Comparison of ENCODE assay signal across 15 cellular contexts in the genomic region with DNA sequence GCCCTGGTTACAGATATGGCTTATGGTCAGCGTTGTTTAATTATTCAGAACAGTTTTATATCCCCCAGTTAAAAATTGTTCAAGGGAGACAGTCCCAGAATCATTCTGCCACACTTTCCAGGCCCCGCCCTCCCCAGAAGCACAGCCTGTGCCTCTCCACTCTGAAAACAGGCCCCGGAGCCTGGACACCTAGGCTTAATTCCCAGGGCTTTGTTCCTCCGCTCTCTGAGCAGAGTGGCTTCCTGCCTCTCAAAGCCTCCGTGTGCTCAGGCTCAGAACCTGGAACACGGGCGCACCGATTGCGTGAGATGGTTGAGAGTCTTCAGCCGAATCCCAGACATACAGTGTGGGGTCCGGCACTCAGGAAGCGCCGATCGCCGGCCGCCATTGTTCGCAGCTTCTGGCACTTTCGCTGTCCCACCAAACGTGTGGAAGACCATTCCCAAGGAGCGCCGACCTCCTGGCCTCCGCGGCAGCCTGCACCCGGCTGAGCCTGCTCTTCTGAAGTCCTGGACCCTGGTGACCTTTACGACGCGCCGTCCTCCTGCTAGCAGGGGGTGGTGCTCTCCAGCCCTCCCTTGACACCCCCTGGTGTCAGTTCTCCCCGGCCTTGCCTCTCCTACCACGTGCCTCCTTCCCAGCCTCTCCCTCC. TPM values are rescaled to one million over a fixed set of nuclear protein-coding genes. Genes with fewer than 3 reads are reported as not detected.
DNase-seq lines count a peak whose midpoint lies in the region; ATAC-seq and TF ChIP-seq lines count a peak whose summit lies in the region.
"Had no signal": no experiment of that assay in that cellular context is flagged by ENCODE, and none has a peak within 500 bp of the region (broad histone marks: within the 10 kb centered on the region; RNA-seq: fewer than 3 reads in every experiment).

No MANE protein-coding gene starts in this region.

- TF ChIP-seq EP300 in suprapubic skin (IDR thresholded peaks at IDR 0.05): no peak

- DNase-seq in ELF-1 (ENCODE audit: low read depth, low spot score): peak; percentile 42
- peak; percentile 68 for DNase-seq in chondrocyte (ENCODE audit: low spot score)
- DNase-seq in neural crest cell (ENCODE audit: low read depth, low spot score): no peak
- no peak for DNase-seq in suprapubic skin (ENCODE audit: low spot score in 2 of 2)
- DNase-seq in NCI-H2227 treated with DMSO at 0.1 percent for 48 hours (lab: John Stamatoyannopoulos, UW): no peak
- DNase-seq in NCI-H82 treated with DMSO at 0.1 percent for 48 hours (lab: John Stamatoyannopoulos, UW; ENCODE audit: unreplicated experiment): no peak
- no peak for DNase-seq in NCI-H187 treated with DMSO at 0.1 percent for 48 hours (lab: John Stamatoyannopoulos, UW)
- DNase-seq: Caco-2, KBM-7, NCI-H1048, NCI-H82, Peyer's patch, SHP77 had no signal

- TF ChIP-seq POLR2A in suprapubic skin (IDR thresholded peaks at IDR 0.05): no peak

- H3K27ac Mint-ChIP-seq in chondrocyte (ENCODE audit: unreplicated experiment): no peak overlapping the region
- peak overlapping the region; percentile 62 for H3K27ac Mint-ChIP-seq in neural crest cell (ENCODE audit: unreplicated experiment)

- no peak for ATAC-seq in HG03196 (IDR thresholded peaks at IDR 0.05; ENCODE audit: unreplicated experiment)

- H3K9me3 Mint-ChIP-seq in chondrocyte (ENCODE audit: low read depth) (no peaks in the 10 kb centered on the region), neural crest cell (no peaks in the 10 kb centered on the region)

- no peak for TF ChIP-seq CTCF in chondrocyte (IDR thresholded peaks at IDR 0.05)
- no peak for TF ChIP-seq CTCF in neural crest cell (conservative IDR thresholded peaks at IDR 0.05)
- no peak for TF ChIP-seq CTCF in suprapubic skin (IDR thresholded peaks at IDR 0.05)

- no peak overlapping the region for H3K4me3 ChIP-seq in suprapubic skin
- H3K4me3 ChIP-seq: Peyer's patch had no signal

- H3K4me1 ChIP-seq in suprapubic skin: peaks cover 26% of the 10 kb centered on the region
- H3K4me1 ChIP-seq: Caco-2, Peyer's patch had no signal

- 75% methylated on average over 12 of the region's 30 CpGs for WGBS in suprapubic skin

- H3K27ac ChIP-seq in suprapubic skin: peak overlapping the region; percentile 73
- H3K27ac ChIP-seq: HL-60, Peyer's patch had no signal

- no peaks in the 10 kb centered on the region for H3K9me3 ChIP-seq in suprapubic skin
- H3K9me3 ChIP-seq: Caco-2, Peyer's patch had no signal

- no peaks in the 10 kb centered on the region for H3K27me3 ChIP-seq in suprapubic skin
- H3K27me3 ChIP-seq: Peyer's patch had no signal

- H3K27me3 Mint-ChIP-seq in chondrocyte (ENCODE audit: low read depth): no peaks in the 10 kb centered on the region
- H3K27me3 Mint-ChIP-seq in neural crest cell (ENCODE audit: low read depth): no peaks in the 10 kb centered on the region

- H3K36me3 ChIP-seq in suprapubic skin: no peaks in the 10 kb centered on the region
- H3K36me3 ChIP-seq: Peyer's patch had no signal

- H3K4me3 Mint-ChIP-seq in chondrocyte (ENCODE audit: unreplicated experiment) (no peak overlapping the region), neural crest cell (no peak overlapping the region)

- peaks cover 2% of the 10 kb centered on the region for H3K36me3 Mint-ChIP-seq in chondrocyte (ENCODE audit: low read depth)
- H3K36me3 Mint-ChIP-seq in neural crest cell (ENCODE audit: low read depth): no peaks in the 10 kb centered on the region

- H3K4me1 Mint-ChIP-seq in chondrocyte (ENCODE audit: low read depth): peaks cover 18% of the 10 kb centered on the region
- H3K4me1 Mint-ChIP-seq in neural crest cell: peaks cover 18% of the 10 kb centered on the region

RNA-seq across cellular contexts. Expression of a gene that starts 45.6 kb away (rescaled TPM):
- total RNA-seq in chondrocyte (1.8 to 9.1 TPM (median 2.4 TPM) in 3 replicates), neural crest cell (0.96 and 1.1 TPM in 2 replicates), suprapubic skin (10 to 100 TPM; 14.7 to 72.7 (median 30.4) TPM)
- total RNA-seq: Caco-2 had no signal

Comparison
In these comparisons a context has a peak if more than half of its experiments do, and no peak if none do; other contexts are left out.
1. DNase-seq: peak in ELF-1 (single experiment) and chondrocyte (single experiment); none in neural crest cell (single experiment), suprapubic skin (0 of 2), NCI-H2227 treated with DMSO at 0.1 percent for 48 hours (single experiment), NCI-H82 treated with DMSO at 0.1 percent for 48 hours (single experiment) and NCI-H187 treated with DMSO at 0.1 percent for 48 hours (single experiment).